Comparison of ENCODE assay signal across 1 cellular context in genomic region chr16:10641953-10642949, GRCh38.
TF ChIP-seq lines count a peak whose summit lies in the region.

No MANE protein-coding gene starts in this region.

TF ChIP-seq in HepG2, 621 proteins besides CTCF, POLR2A, EP300 and RAD21 (continued from another document and continues in another):
- TF ChIP-seq HIC2 (CRISPR knock-in tag; IDR thresholded peaks at IDR 0.05; ENCODE audit: low read depth): peak; percentile 87
- no peak for TF ChIP-seq ZC3H13 (CRISPR knock-in tag; IDR thresholded peaks at IDR 0.05)
- TF ChIP-seq FOXC1 (CRISPR knock-in tag; IDR thresholded peaks at IDR 0.05; ENCODE audit: borderline replicate concordance): peak; percentile 30; the same call in 1 of the 2 replicates
- no peak for TF ChIP-seq MTF1 (CRISPR knock-in tag; IDR thresholded peaks at IDR 0.05)
- TF ChIP-seq PATZ1 (CRISPR knock-in tag; IDR thresholded peaks at IDR 0.05): peak; percentile 36
- peak; percentile 51; the same call in 1 of the 2 replicates for TF ChIP-seq SOX13 (IDR thresholded peaks at IDR 0.05)
- TF ChIP-seq SOX13 (CRISPR knock-in tag; conservative IDR thresholded peaks at IDR 0.05 in 1 of 2, IDR thresholded peaks at IDR 0.05 in 1 of 2): peak in 1 of 2 experiments; percentile 88; a peak in 2 of 4 replicates
- TF ChIP-seq THAP9 (CRISPR knock-in tag; IDR thresholded peaks at IDR 0.05; ENCODE audit: borderline replicate concordance): no peak
- TF ChIP-seq ATF4 (CRISPR knock-in tag; IDR thresholded peaks at IDR 0.05): no peak
- TF ChIP-seq ZNF780A (CRISPR knock-in tag; IDR thresholded peaks at IDR 0.05): no peak
- no peak for TF ChIP-seq NFYC (CRISPR knock-in tag; IDR thresholded peaks at IDR 0.05)
- TF ChIP-seq DMTF1 (CRISPR knock-in tag; IDR thresholded peaks at IDR 0.05): no peak
- TF ChIP-seq ZNF674 (CRISPR knock-in tag; IDR thresholded peaks at IDR 0.05; ENCODE audit: low read depth): no peak
- TF ChIP-seq TBL1XR1 (IDR thresholded peaks at IDR 0.05; ENCODE audit: borderline replicate concordance, low read length, partially characterized antibody): no peak
- no peak for TF ChIP-seq GZF1 (CRISPR knock-in tag; IDR thresholded peaks at IDR 0.05)
- no peak for TF ChIP-seq FLYWCH1 (CRISPR knock-in tag; IDR thresholded peaks at IDR 0.05)
- peak; percentile 50 for TF ChIP-seq ELF3 (CRISPR knock-in tag; IDR thresholded peaks at IDR 0.05)
- TF ChIP-seq ZNF430 (CRISPR knock-in tag; IDR thresholded peaks at IDR 0.05): no peak
- no peak; the same call in 1 of the 2 replicates for TF ChIP-seq ZBTB34 (CRISPR knock-in tag; IDR thresholded peaks at IDR 0.05)
- no peak for TF ChIP-seq ZNF713 (CRISPR knock-in tag; IDR thresholded peaks at IDR 0.05)
- peak; percentile 63; the same call in 1 of the 2 replicates for TF ChIP-seq ZNF318 (CRISPR knock-in tag; IDR thresholded peaks at IDR 0.05)
- no peak for TF ChIP-seq ZNF781 (CRISPR knock-in tag; IDR thresholded peaks at IDR 0.05; ENCODE audit: borderline replicate concordance, not compliant biosample characterization)
- no peak for TF ChIP-seq HMGA1 (CRISPR knock-in tag; conservative IDR thresholded peaks at IDR 0.05)
- no peak for TF ChIP-seq ZNF280B (CRISPR knock-in tag; IDR thresholded peaks at IDR 0.05; ENCODE audit: borderline replicate concordance)
- TF ChIP-seq SRY (CRISPR knock-in tag; IDR thresholded peaks at IDR 0.05): no peak
- TF ChIP-seq KDM5B (CRISPR knock-in tag; IDR thresholded peaks at IDR 0.05; ENCODE audit: borderline replicate concordance): 0 out of 2 replicates have a peak, but pooled peaks have one; percentile 46
- TF ChIP-seq SNAPC2 (CRISPR knock-in tag; IDR thresholded peaks at IDR 0.05): 0 out of 2 replicates have a peak, but pooled peaks have one; percentile 32
- 0 out of 2 replicates have a peak, but pooled peaks have one; percentile 60 for TF ChIP-seq ZNF264 (CRISPR knock-in tag; IDR thresholded peaks at IDR 0.05)
- TF ChIP-seq PPARG (CRISPR knock-in tag; conservative IDR thresholded peaks at IDR 0.05): no peak
- TF ChIP-seq DNMT3B (CRISPR knock-in tag; conservative IDR thresholded peaks at IDR 0.05): no peak
- no peak for TF ChIP-seq CREBL2 (CRISPR knock-in tag; IDR thresholded peaks at IDR 0.05; ENCODE audit: borderline replicate concordance)
- TF ChIP-seq NFRKB (IDR thresholded peaks at IDR 0.05): no peak
